In genomic region chr15:91887321-91887720, GRCh38 we compare ENCODE assay signal across 18 cellular contexts. TPM values are rescaled to one million over a fixed set of nuclear protein-coding genes. Genes with fewer than 3 reads are reported as not detected.
DNase-seq lines count a peak whose midpoint lies in the region; ATAC-seq lines count a peak whose summit lies in the region.
"Had no signal": no experiment of that assay in that cellular context is flagged by ENCODE, and none has a peak within 500 bp of the region (broad histone marks: within the 10 kb centered on the region; RNA-seq: fewer than 3 reads in every experiment).

No MANE protein-coding gene starts in this region.

- no peak for DNase-seq in T-helper 17 cell
- DNase-seq in foreskin melanocyte: peak; percentile 15
- peak; percentile 80 for DNase-seq in middle frontal gyrus (ENCODE audit: extremely low spot score, low spot score)
- no peak for DNase-seq in kidney glomerular epithelial cell (lab: John Stamatoyannopoulos, UW)
- no peak for DNase-seq in NOMO-1 treated with DMSO at 0.1 percent for 48 hours (lab: John Stamatoyannopoulos, UW; ENCODE audit: unreplicated experiment)
- no peak for DNase-seq in NCI-H524 (lab: John Stamatoyannopoulos, UW)
- DNase-seq: ACHN; activated CD4-positive, alpha-beta T cell treated with anti-CD3 and anti-CD28 coated beads, Interleukin-2, amount 50 U/mL, for 4 hours; activated naive CD4-positive, alpha-beta T cell treated with anti-CD3 and anti-CD28 coated beads, Interleukin-2, amount 50 U/mL, for 16 hours; CD4-positive, alpha-beta memory T cell; NCI-H1694; NCI-H2227 treated with DMSO at 0.1 percent for 48 hours; stimulated activated naive B cell treated with anti-CD40 and anti-IgM and Interleukin-4, amounts not matched to agents 10 μg/mL and 1 μg/mL and 100 μg/mL, for 72 hours had no signal

- H3K27ac ChIP-seq in BLaER1: no peak overlapping the region

- peak overlapping the region; percentile 56 for H3K4me3 Mint-ChIP-seq in T-helper 17 cell
- H3K4me3 Mint-ChIP-seq: memory B cell; neural crest cell; stimulated activated naive B cell treated with anti-CD40 and anti-IgM and Interleukin-4, amounts not matched to agents 10 μg/mL and 1 μg/mL and 100 μg/mL, for 72 hours had no signal

- no peaks in the 10 kb centered on the region for H4K20me1 ChIP-seq in BLaER1

- H3K4me1 Mint-ChIP-seq in T-helper 17 cell: peaks cover 49% of the 10 kb centered on the region
- H3K4me1 Mint-ChIP-seq: memory B cell had no signal

- peaks cover 4% of the 10 kb centered on the region for H3K36me3 Mint-ChIP-seq in T-helper 17 cell (ENCODE audit: low read depth)
- H3K36me3 Mint-ChIP-seq: memory B cell had no signal

- H3K36me3 ChIP-seq in BLaER1: no peaks in the 10 kb centered on the region

- H3K4me3 ChIP-seq in BLaER1: no peak overlapping the region

- H3K4me1 ChIP-seq in BLaER1: peaks cover 11% of the 10 kb centered on the region

- peak overlapping the region; percentile 46 for H3K4me2 ChIP-seq in BLaER1

- H3K27ac Mint-ChIP-seq in T-helper 17 cell: peak overlapping the region; percentile 85
- H3K27ac Mint-ChIP-seq: memory B cell; stimulated activated naive B cell treated with anti-CD40 and anti-IgM and Interleukin-4, amounts not matched to agents 10 μg/mL and 1 μg/mL and 100 μg/mL, for 72 hours had no signal

- ATAC-seq in T-helper 17 cell (no peak), HG02981 (IDR thresholded peaks at IDR 0.05; ENCODE audit: unreplicated experiment) (no peak)
- ATAC-seq: esophagus mucosa; stimulated activated naive B cell treated with anti-CD40 and anti-IgM and Interleukin-4, amounts not matched to agents 10 μg/mL and 1 μg/mL and 100 μg/mL, for 72 hours had no signal

- H3K27me3 ChIP-seq in BLaER1: no peaks in the 10 kb centered on the region

- H3K9me3 ChIP-seq in BLaER1 (no peaks in the 10 kb centered on the region), T-helper 17 cell (ENCODE audit: control insufficient read depth, low read length, poor library complexity, severe bottlenecking) (no peaks in the 10 kb centered on the region)

- H3K9ac ChIP-seq in BLaER1: no peak overlapping the region

- no peaks in the 10 kb centered on the region for H3K27me3 Mint-ChIP-seq in T-helper 17 cell
- H3K27me3 Mint-ChIP-seq: CD4-positive, alpha-beta memory T cell; memory B cell had no signal

RNA-seq across cellular contexts. Expression of gene SLCO3A1, which starts 33.8 kb away (rescaled TPM):
- 10 to 100 TPM; 55.9 to 65.1 TPM for total RNA-seq in T-helper 17 cell

Comparison
In these comparisons a context has a peak if more than half of its experiments do, and no peak if none do; other contexts are left out.
1. DNase-seq: peak in foreskin melanocyte (single experiment) and middle frontal gyrus (single experiment); none in T-helper 17 cell (0 of 3), kidney glomerular epithelial cell (single experiment), NOMO-1 treated with DMSO at 0.1 percent for 48 hours (single experiment) and NCI-H524 (0 of 2).